Comparison of ENCODE assay signal across 10 cellular contexts in genomic region chr9:70600479-70600878, GRCh38.
DNase-seq lines count a peak whose midpoint lies in the region; ATAC-seq and TF ChIP-seq lines count a peak whose summit lies in the region.
"Had no signal": no experiment of that assay in that cellular context is flagged by ENCODE, and none has a peak within 500 bp of the region (broad histone marks: within the 10 kb centered on the region; RNA-seq: fewer than 3 reads in every experiment).

No MANE protein-coding gene starts in this region.

- no peak for TF ChIP-seq POLR2A in erythroblast (IDR thresholded peaks at IDR 0.05; ENCODE audit: low read length)

- peak; percentile 6 for ATAC-seq in Right ventricle myocardium superior (ENCODE audit: poor library complexity)
- no peak for ATAC-seq in HG03097 (IDR thresholded peaks at IDR 0.05; ENCODE audit: low FRiP score, unreplicated experiment)

- DNase-seq in EL, result peak; percentile 64
- peak; percentile 87 for DNase-seq in amniotic epithelial cell (ENCODE audit: low read depth)
- peak; percentile 54 for DNase-seq in Right ventricle myocardium superior
- DNase-seq in renal cortical epithelial cell (ENCODE audit: low read depth), result peak; percentile 47
- no peak for DNase-seq in activated CD4-positive, alpha-beta T cell treated with anti-CD3 and anti-CD28 coated beads for 1 hour
- DNase-seq in erythroblast (lab: John Stamatoyannopoulos, UW), result no peak
- DNase-seq in amniotic stem cell (lab: John Stamatoyannopoulos, UW), result no peak
- DNase-seq: activated naive CD4-positive, alpha-beta T cell; NCI-H187 treated with DMSO at 0.1 percent for 48 hours had no signal

- intact Hi-C loops in Right ventricle myocardium superior (cut with DNase I), result loop anchor here (2.0 to 5.0 kb wide), 3 partner anchors 116 to 248 kb away; no protein-coding TSS in a partner anchor

Comparison
In these comparisons a context has a peak if more than half of its experiments do, and no peak if none do; other contexts are left out.
1. DNase-seq: peak in EL (single experiment), amniotic epithelial cell (single experiment), Right ventricle myocardium superior (single experiment) and renal cortical epithelial cell (single experiment); none in activated CD4-positive, alpha-beta T cell treated with anti-CD3 and anti-CD28 coated beads for 1 hour (single experiment), erythroblast (0 of 2) and amniotic stem cell (single experiment).